Comparison of ENCODE assay signal across 11 cellular contexts in the genomic region with DNA sequence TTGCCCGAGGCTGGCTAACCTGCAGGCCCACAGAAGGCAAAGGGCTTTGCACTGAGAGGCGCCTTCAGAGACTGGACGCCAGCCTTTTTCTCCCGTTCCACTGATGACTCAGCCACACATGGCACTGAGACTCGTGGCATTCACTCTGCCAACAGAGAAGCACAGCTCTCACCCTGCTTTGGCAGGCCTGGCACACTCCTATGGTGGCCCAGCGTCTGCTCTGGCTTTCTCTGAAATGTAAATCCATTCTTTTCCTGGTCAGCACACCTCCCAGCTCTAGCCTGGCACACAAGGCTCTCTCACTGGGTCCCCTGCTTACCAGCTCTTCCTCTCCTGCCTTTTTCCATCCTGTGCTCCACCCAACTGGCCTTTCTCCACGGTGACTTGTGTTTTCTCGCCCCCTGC. TPM values are rescaled to one million over a fixed set of nuclear protein-coding genes. Genes with fewer than 3 reads are reported as not detected.
DNase-seq lines count a peak whose midpoint lies in the region; ATAC-seq, FAIRE-seq and TF ChIP-seq lines count a peak whose summit lies in the region.
"Had no signal": no experiment of that assay in that cellular context is flagged by ENCODE, and none has a peak within 500 bp of the region (broad histone marks: within the 10 kb centered on the region; RNA-seq: fewer than 3 reads in every experiment).

No MANE protein-coding gene starts in this region.

- H3K27ac ChIP-seq in A549 (peak overlapping the region; percentile 62 to 83), endothelial cell of umbilical vein (ENCODE audit: insufficient read depth, low read depth, low read length) (no peak overlapping the region)
- H3K27ac ChIP-seq: BLaER1 treated with 17β-estradiol and CSF1 and Interleukin-3, amounts not matched to agents 10 nM and 100 nM; SK-N-MC had no signal

- TF ChIP-seq POLR2A in A549 (IDR thresholded peaks at IDR 0.05; ENCODE audit: low read length): no peak
- no peak for TF ChIP-seq POLR2A in endothelial cell of umbilical vein (IDR thresholded peaks at IDR 0.05; ENCODE audit: low read depth, low read length)

- no peaks in the 10 kb centered on the region for H4K20me1 ChIP-seq in endothelial cell of umbilical vein (replicated peaks; ENCODE audit: control insufficient read depth, extremely low read depth, insufficient read depth, low read length)
- H4K20me1 ChIP-seq: BLaER1 treated with 17β-estradiol and CSF1 and Interleukin-3, amounts not matched to agents 10 nM and 100 nM had no signal

- peak; percentile 50 to 52 for DNase-seq in A549 (ENCODE audit: low read depth in 1 of 2, low spot score in 1 of 2)
- peak; percentile 100 for DNase-seq in MG63
- DNase-seq in endothelial cell of umbilical vein (ENCODE audit: low read depth, low spot score): peak; percentile 62
- DNase-seq in nephron progenitor cell: no peak
- no peak for DNase-seq in activated CD4-positive, alpha-beta T cell treated with anti-CD3 and anti-CD28 coated beads, Interleukin-2, amount 50 U/mL, for 4 hours
- DNase-seq in activated CD8-positive, alpha-beta T cell treated with anti-CD3 and anti-CD28 coated beads for 36 hours: no peak
- DNase-seq in NOMO-1 treated with dmso at 0.1 percent for 144 hours (lab: John Stamatoyannopoulos, UW; ENCODE audit: unreplicated experiment): no peak
- DNase-seq: activated naive CD4-positive, alpha-beta T cell treated with Interleukin-2 at 50 U/mL for 16 hours had no signal

- no peak for TF ChIP-seq RAD21 in A549 (conservative IDR thresholded peaks at IDR 0.05 in 1 of 2, IDR thresholded peaks at IDR 0.05 in 1 of 2)

- dilution Hi-C loops in endothelial cell of umbilical vein (cut with MboI; ENCODE audit: extremely low pct_ligation_motif_present, low sequenced_read_pairs): no loop called here

- H3K27me3 Mint-ChIP-seq in nephron progenitor cell (ENCODE audit: low read depth, poor library complexity): peaks cover 7% of the 10 kb centered on the region
- no peaks in the 10 kb centered on the region for H3K27me3 Mint-ChIP-seq in activated CD8-positive, alpha-beta T cell treated with anti-CD3 and anti-CD28 coated beads for 36 hours

- peak overlapping the region; percentile 23 for H3K4me2 ChIP-seq in A549
- no peak overlapping the region for H3K4me2 ChIP-seq in endothelial cell of umbilical vein (ENCODE audit: insufficient read depth, low read length)

- H3K27ac Mint-ChIP-seq in nephron progenitor cell: peak overlapping the region; percentile 1
- H3K27ac Mint-ChIP-seq in activated CD8-positive, alpha-beta T cell treated with anti-CD3 and anti-CD28 coated beads for 36 hours: no peak overlapping the region

- intact Hi-C loops in endothelial cell of umbilical vein (cut with micrococcal nuclease): no loop called here
- intact Hi-C loops in activated CD8-positive, alpha-beta T cell treated with anti-CD3 and anti-CD28 coated beads for 36 hours (cut with micrococcal nuclease): no loop called here

- no peaks in the 10 kb centered on the region for H3K36me3 Mint-ChIP-seq in nephron progenitor cell (ENCODE audit: low read depth)
- H3K36me3 Mint-ChIP-seq in activated CD8-positive, alpha-beta T cell treated with anti-CD3 and anti-CD28 coated beads for 36 hours (ENCODE audit: low read depth): no peaks in the 10 kb centered on the region

- TF ChIP-seq CTCF in A549 (IDR thresholded peaks at IDR 0.05) (no peak), endothelial cell of umbilical vein (IDR thresholded peaks at IDR 0.05; ENCODE audit: extremely low read depth in 1 of 2, insufficient read depth in 1 of 2, low read depth in 1 of 2, low read length in 2 of 2) (no peak), nephron progenitor cell (IDR thresholded peaks at IDR 0.05) (no peak)
- TF ChIP-seq CTCF in activated CD8-positive, alpha-beta T cell treated with anti-CD3 and anti-CD28 coated beads for 36 hours (IDR thresholded peaks at IDR 0.05): no peak

- CTCF ChIA-PET in A549 (lab: Yijun Ruan, JAX): interaction anchor here (0.6 to 3.9 kb wide), 10 partner anchors 11 to 160 kb away, joined by 3 to 27 read pairs (median 4); no protein-coding TSS in a partner anchor
- CTCF ChIA-PET in endothelial cell of umbilical vein (lab: Charles Lee): interaction anchor here (0.5 to 1.4 kb wide), 6 partner anchors 11 to 300 kb away, joined by 3 to 7 read pairs (median 4); no protein-coding TSS in a partner anchor
- CTCF ChIA-PET in activated CD8-positive, alpha-beta T cell treated with anti-CD3 and anti-CD28 coated beads for 36 hours (lab: Charles Lee): interaction anchor here (0.9 to 2.0 kb wide), 5 partner anchors 9 to 159 kb away, joined by 3 to 9 read pairs (median 3); no protein-coding TSS in a partner anchor

- H3K36me3 ChIP-seq in MG63: no peaks in the 10 kb centered on the region
- no peaks in the 10 kb centered on the region for H3K36me3 ChIP-seq in endothelial cell of umbilical vein (ENCODE audit: control insufficient read depth in 2 of 2, extremely low read depth in 1 of 2, insufficient read depth in 2 of 2, low read length in 2 of 2)
- H3K36me3 ChIP-seq: BLaER1 treated with 17β-estradiol and CSF1 and Interleukin-3, amounts not matched to agents 10 nM and 100 nM had no signal

- H2AFZ ChIP-seq in endothelial cell of umbilical vein (ENCODE audit: low read depth, low read length): peak overlapping the region; percentile 95

- peak; percentile 85 to 93 for ATAC-seq in A549
- ATAC-seq in activated CD8-positive, alpha-beta T cell treated with anti-CD3 and anti-CD28 coated beads for 36 hours: no peak
- no peak for ATAC-seq in GM18502 (IDR thresholded peaks at IDR 0.05; ENCODE audit: poor library complexity, unreplicated experiment)

- H3K27me3 ChIP-seq in MG63: no peaks in the 10 kb centered on the region
- H3K27me3 ChIP-seq in endothelial cell of umbilical vein (ENCODE audit: control insufficient read depth in 2 of 2, insufficient read depth in 2 of 2, low read length in 2 of 2): no peaks in the 10 kb centered on the region
- H3K27me3 ChIP-seq: BLaER1 treated with 17β-estradiol and CSF1 and Interleukin-3, amounts not matched to agents 10 nM and 100 nM had no signal

- H3K9ac ChIP-seq in endothelial cell of umbilical vein (replicated peaks; ENCODE audit: extremely low read depth, insufficient read depth, low read length): no peak overlapping the region
- H3K9ac ChIP-seq: BLaER1 treated with 17β-estradiol and CSF1 and Interleukin-3, amounts not matched to agents 10 nM and 100 nM had no signal

- H3K4me1 Mint-ChIP-seq in nephron progenitor cell: no peaks in the 10 kb centered on the region
- no peaks in the 10 kb centered on the region for H3K4me1 Mint-ChIP-seq in activated CD8-positive, alpha-beta T cell treated with anti-CD3 and anti-CD28 coated beads for 36 hours (ENCODE audit: low read depth)

- H3K9me1 ChIP-seq in endothelial cell of umbilical vein (replicated peaks; ENCODE audit: control insufficient read depth, extremely low read depth, insufficient read depth, low read length): no peaks in the 10 kb centered on the region

- 34% methylated on average over 8 of the region's 8 CpGs for WGBS in A549 (ENCODE audit: missing lambda C conversion rate)

- no peaks in the 10 kb centered on the region for H3K79me2 ChIP-seq in endothelial cell of umbilical vein (ENCODE audit: control insufficient read depth, insufficient read depth, low read length)

- no TSS peak for BruUV-seq in endothelial cell of umbilical vein (replicated peaks; lab: Mats Ljungman, UMichigan)

- no peaks in the 10 kb centered on the region for H3K9me3 Mint-ChIP-seq in nephron progenitor cell
- H3K9me3 Mint-ChIP-seq in activated CD8-positive, alpha-beta T cell treated with anti-CD3 and anti-CD28 coated beads for 36 hours: no peaks in the 10 kb centered on the region

- POLR2A ChIA-PET in A549 (lab: Yijun Ruan, JAX) (interaction anchor here (1.1 kb wide), 1 partner anchor 79 kb away, joined by 4 read pairs; no protein-coding TSS in a partner anchor), endothelial cell of umbilical vein (lab: Charles Lee) (no interaction called here)
- POLR2A ChIA-PET in activated CD8-positive, alpha-beta T cell treated with anti-CD3 and anti-CD28 coated beads for 36 hours (lab: Charles Lee): interaction anchor here (1.2 kb wide), 1 partner anchor 309 kb away, joined by 5 read pairs; a partner anchor contains a TSS

- H3K9me3 ChIP-seq in A549: no peaks in the 10 kb centered on the region
- no peaks in the 10 kb centered on the region for H3K9me3 ChIP-seq in MG63
- no peaks in the 10 kb centered on the region for H3K9me3 ChIP-seq in endothelial cell of umbilical vein (replicated peaks; ENCODE audit: control insufficient read depth, insufficient read depth, low read length)
- H3K9me3 ChIP-seq: BLaER1 treated with 17β-estradiol and CSF1 and Interleukin-3, amounts not matched to agents 10 nM and 100 nM had no signal

- no peak overlapping the region for H3K4me3 Mint-ChIP-seq in nephron progenitor cell
- H3K4me3 Mint-ChIP-seq in activated CD8-positive, alpha-beta T cell treated with anti-CD3 and anti-CD28 coated beads for 36 hours: no peak overlapping the region

- H3K4me1 ChIP-seq in A549 (peaks cover 12% of the 10 kb centered on the region), endothelial cell of umbilical vein (ENCODE audit: control insufficient read depth, extremely low read depth, insufficient read depth, low read length) (peaks cover 3% of the 10 kb centered on the region)

- no peak overlapping the region for H3K4me3 ChIP-seq in A549
- H3K4me3 ChIP-seq in MG63: no peak overlapping the region
- H3K4me3 ChIP-seq in endothelial cell of umbilical vein (replicated peaks in 1 of 3; ENCODE audit: insufficient read depth in 1 of 3, low read depth in 1 of 3, low read length in 3 of 3): no peak overlapping the region
- H3K4me3 ChIP-seq: BLaER1 treated with 17β-estradiol and CSF1 and Interleukin-3, amounts not matched to agents 10 nM and 100 nM; SK-N-MC had no signal

- FAIRE-seq in A549 (lab: Jason Lieb, UNC) (no peak), endothelial cell of umbilical vein (lab: Jason Lieb, UNC) (peak; percentile 75)

- TF ChIP-seq EP300 in A549 (IDR thresholded peaks at IDR 0.05): no peak

RNA-seq across cellular contexts. Expression of a gene that starts 5.9 kb away (rescaled TPM):
- 57.4 and 92.4 TPM in 2 replicates for polyA plus RNA-seq in A549 (2011; rRNA removed)
- polyA plus RNA-seq in A549 (2012; cell fraction: cytosol; rRNA removed): 31.7 and 31.9 TPM in 2 replicates
- 18.4 and 29.0 TPM in 2 replicates for polyA plus RNA-seq in A549 (2012; cell fraction: nucleus; rRNA removed)
- polyA plus RNA-seq in A549 (2017; fragmentation: RNase III; extraction: RNeasy Plus Mini Kit Qiagen cat#74134 plus additional on column Dnase treatment): 68.6 to 75.3 TPM (median 72.7 TPM) in 3 replicates
- 14.9 and 20.5 TPM in 2 replicates for polyA minus RNA-seq in A549 (2011; rRNA and poly(A)+ RNA removed)
- 75.8 and 95.3 TPM in 2 replicates for total RNA-seq in MG63 (2014; rRNA removed; shearing (Covaris generic); ENCODE audit: low replicate concordance)
- 47.8 and 52.1 TPM in 2 replicates for total RNA-seq in endothelial cell of umbilical vein
- 13.5 and 19.1 TPM in 2 replicates for polyA plus RNA-seq in endothelial cell of umbilical vein
- 26.6 and 29.5 TPM in 2 replicates for polyA plus RNA-seq in endothelial cell of umbilical vein (2011; cell fraction: cytosol; rRNA removed)
- polyA plus RNA-seq in endothelial cell of umbilical vein (2011; cell fraction: nucleus; rRNA removed): 22.8 and 40.1 TPM in 2 replicates
- 19.5 and 40.9 TPM in 2 replicates for polyA plus RNA-seq in endothelial cell of umbilical vein (2012)
- 15.3 and 28.2 TPM in 2 replicates for polyA minus RNA-seq in endothelial cell of umbilical vein
- polyA minus RNA-seq in endothelial cell of umbilical vein (2011; cell fraction: cytosol; rRNA and poly(A)+ RNA removed): 43.0 TPM
- 18.0 and 20.4 TPM in 2 replicates for polyA minus RNA-seq in endothelial cell of umbilical vein (2011; cell fraction: nucleus; rRNA and poly(A)+ RNA removed)
- total RNA-seq in activated CD8-positive, alpha-beta T cell treated with anti-CD3 and anti-CD28 coated beads for 36 hours: 10 to 100 TPM; 44.3 to 49.5 TPM

Comparison
In these comparisons a context has a peak if more than half of its experiments do, and no peak if none do; other contexts are left out.
1. ATAC-seq: peak in A549 (2 of 2); none in activated CD8-positive, alpha-beta T cell treated with anti-CD3 and anti-CD28 coated beads for 36 hours (single experiment) and GM18502 (single experiment).
2. DNase-seq: peak in A549 (2 of 2), MG63 (single experiment) and endothelial cell of umbilical vein (single experiment); none in nephron progenitor cell (single experiment), activated CD4-positive, alpha-beta T cell treated with anti-CD3 and anti-CD28 coated beads, Interleukin-2, amount 50 U/mL, for 4 hours (0 of 2), activated CD8-positive, alpha-beta T cell treated with anti-CD3 and anti-CD28 coated beads for 36 hours (single experiment) and NOMO-1 treated with dmso at 0.1 percent for 144 hours (single experiment).